Comparison of ENCODE assay signal across 1 cellular context in the genomic region with DNA sequence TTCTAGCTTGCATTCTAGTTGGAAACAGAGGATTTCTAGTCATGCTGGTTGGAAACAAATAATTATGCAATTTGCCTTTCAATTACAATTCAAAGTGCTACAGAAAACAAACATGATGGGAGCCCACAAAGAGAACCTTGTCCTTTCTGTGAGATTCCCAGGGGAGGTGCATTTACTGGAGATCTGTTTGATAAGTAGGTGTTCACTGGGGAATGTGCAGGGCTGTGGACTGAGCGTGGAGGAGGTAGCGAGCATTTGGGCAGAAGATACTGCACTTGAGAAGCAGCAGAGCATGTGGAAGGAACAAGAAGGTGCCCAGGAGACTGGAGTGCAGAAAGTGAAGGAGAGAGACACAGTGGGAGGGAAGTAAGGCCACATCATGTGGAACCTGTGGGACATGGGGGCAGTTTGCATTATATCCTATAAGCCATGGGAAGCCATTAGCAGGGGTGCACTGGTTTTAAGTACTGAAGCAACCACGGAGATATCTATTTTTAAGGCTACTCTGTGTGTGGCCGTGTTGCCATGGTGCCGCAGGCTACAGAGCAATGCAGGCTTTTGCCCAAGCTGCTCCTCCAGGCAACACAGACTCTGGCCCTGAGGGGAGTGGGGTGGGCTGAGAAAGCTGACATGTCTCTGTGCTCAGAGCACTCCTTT.
TF ChIP-seq lines count a peak whose summit lies in the region.

No MANE protein-coding gene starts in this region.

TF ChIP-seq in HepG2, 621 proteins besides CTCF, POLR2A, EP300 and RAD21 (continued from another document and continues in another):
- TF ChIP-seq, protein P1, sequence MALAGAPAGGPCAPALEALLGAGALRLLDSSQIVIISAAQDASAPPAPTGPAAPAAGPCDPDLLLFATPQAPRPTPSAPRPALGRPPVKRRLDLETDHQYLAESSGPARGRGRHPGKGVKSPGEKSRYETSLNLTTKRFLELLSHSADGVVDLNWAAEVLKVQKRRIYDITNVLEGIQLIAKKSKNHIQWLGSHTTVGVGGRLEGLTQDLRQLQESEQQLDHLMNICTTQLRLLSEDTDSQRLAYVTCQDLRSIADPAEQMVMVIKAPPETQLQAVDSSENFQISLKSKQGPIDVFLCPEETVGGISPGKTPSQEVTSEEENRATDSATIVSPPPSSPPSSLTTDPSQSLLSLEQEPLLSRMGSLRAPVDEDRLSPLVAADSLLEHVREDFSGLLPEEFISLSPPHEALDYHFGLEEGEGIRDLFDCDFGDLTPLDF (CRISPR knock-in tag; IDR thresholded peaks at IDR 0.05), result no peak
- TF ChIP-seq, protein P2, sequence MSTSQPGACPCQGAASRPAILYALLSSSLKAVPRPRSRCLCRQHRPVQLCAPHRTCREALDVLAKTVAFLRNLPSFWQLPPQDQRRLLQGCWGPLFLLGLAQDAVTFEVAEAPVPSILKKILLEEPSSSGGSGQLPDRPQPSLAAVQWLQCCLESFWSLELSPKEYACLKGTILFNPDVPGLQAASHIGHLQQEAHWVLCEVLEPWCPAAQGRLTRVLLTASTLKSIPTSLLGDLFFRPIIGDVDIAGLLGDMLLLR (CRISPR knock-in tag; IDR thresholded peaks at IDR 0.05), result no peak
- TF ChIP-seq, protein P3, sequence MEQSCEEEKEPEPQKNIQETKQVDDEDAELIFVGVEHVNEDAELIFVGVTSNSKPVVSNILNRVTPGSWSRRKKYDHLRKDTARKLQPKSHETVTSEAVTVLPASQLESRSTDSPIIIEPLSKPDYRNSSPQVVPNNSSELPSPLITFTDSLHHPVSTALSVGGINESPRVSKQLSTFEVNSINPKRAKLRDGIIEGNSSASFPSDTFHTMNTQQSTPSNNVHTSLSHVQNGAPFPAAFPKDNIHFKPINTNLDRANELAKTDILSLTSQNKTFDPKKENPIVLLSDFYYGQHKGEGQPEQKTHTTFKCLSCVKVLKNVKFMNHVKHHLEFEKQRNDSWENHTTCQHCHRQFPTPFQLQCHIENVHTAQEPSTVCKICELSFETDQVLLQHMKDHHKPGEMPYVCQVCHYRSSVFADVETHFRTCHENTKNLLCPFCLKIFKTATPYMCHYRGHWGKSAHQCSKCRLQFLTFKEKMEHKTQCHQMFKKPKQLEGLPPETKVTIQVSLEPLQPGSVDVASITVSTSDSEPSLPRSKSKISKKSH (CRISPR knock-in tag; IDR thresholded peaks at IDR 0.05; ENCODE audit: borderline replicate concordance), result no peak
- TF ChIP-seq ZNF12 (CRISPR knock-in tag; IDR thresholded peaks at IDR 0.05) (no peak), POLR2G (IDR thresholded peaks at IDR 0.05; ENCODE audit: low read depth, low read length) (peak; percentile 71), DMAP1 (CRISPR knock-in tag; IDR thresholded peaks at IDR 0.05) (peak; percentile 67), ZMYM2 (CRISPR knock-in tag; IDR thresholded peaks at IDR 0.05) (0 out of 2 replicates have a peak, but pooled peaks have one; percentile 58), ZBTB21 (CRISPR knock-in tag; IDR thresholded peaks at IDR 0.05) (no peak), EEA1 (CRISPR knock-in tag; IDR thresholded peaks at IDR 0.05; ENCODE audit: borderline replicate concordance) (no peak), CEBPG (CRISPR knock-in tag; IDR thresholded peaks at IDR 0.05) (peak; percentile 94), U2AF2 (IDR thresholded peaks at IDR 0.05; ENCODE audit: low read depth, low read length) (no peak), NFIC (IDR thresholded peaks at IDR 0.05; ENCODE audit: low read length) (0 out of 2 replicates have a peak, but pooled peaks have one; percentile 75), HNRNPL (IDR thresholded peaks at IDR 0.05; ENCODE audit: low read depth, low read length) (no peak), HMG20A (CRISPR knock-in tag; IDR thresholded peaks at IDR 0.05; ENCODE audit: borderline replicate concordance) (peak; percentile 73; the same call in 1 of the 2 replicates), AKAP8 (CRISPR knock-in tag; IDR thresholded peaks at IDR 0.05) (no peak), CHD2 (IDR thresholded peaks at IDR 0.05; ENCODE audit: low read depth, low read length) (no peak), ZNF232 (CRISPR knock-in tag; IDR thresholded peaks at IDR 0.05; ENCODE audit: borderline replicate concordance) (no peak), ZNF557 (CRISPR knock-in tag; IDR thresholded peaks at IDR 0.05) (no peak), HNF4G (IDR thresholded peaks at IDR 0.05; ENCODE audit: borderline replicate concordance, low read depth, low read length) (peak; percentile 77; the same call in 1 of the 2 replicates), HNF4G (CRISPR knock-in tag; IDR thresholded peaks at IDR 0.05; ENCODE audit: borderline replicate concordance, low read depth) (no peak; the same call in 1 of the 2 replicates), IRF2 (CRISPR knock-in tag; IDR thresholded peaks at IDR 0.05) (peak; percentile 29; the same call in 1 of the 2 replicates), CENPX (CRISPR knock-in tag; IDR thresholded peaks at IDR 0.05) (no peak), ZSCAN30 (CRISPR knock-in tag; IDR thresholded peaks at IDR 0.05) (no peak), ZNF546 (CRISPR knock-in tag; conservative IDR thresholded peaks at IDR 0.05) (no peak), CCDC6 (CRISPR knock-in tag; IDR thresholded peaks at IDR 0.05) (0 out of 2 replicates have a peak, but pooled peaks have one; percentile 50), ZNF614 (CRISPR knock-in tag; IDR thresholded peaks at IDR 0.05; ENCODE audit: borderline replicate concordance) (peak; percentile 72; the same call in 1 of the 2 replicates), GATAD2A (CRISPR knock-in tag; IDR thresholded peaks at IDR 0.05) (peak; percentile 95), TOPORS (CRISPR knock-in tag; IDR thresholded peaks at IDR 0.05) (no peak), HOXA9 (CRISPR knock-in tag; IDR thresholded peaks at IDR 0.05; ENCODE audit: borderline replicate concordance) (no peak), ZNF766 (CRISPR knock-in tag; IDR thresholded peaks at IDR 0.05; ENCODE audit: borderline replicate concordance) (no peak), ZNF543 (CRISPR knock-in tag; IDR thresholded peaks at IDR 0.05) (no peak; the same call in 1 of the 2 replicates), ZKSCAN8 (CRISPR knock-in tag; IDR thresholded peaks at IDR 0.05; ENCODE audit: borderline replicate concordance) (peak; percentile 83; the same call in 1 of the 2 replicates), STAT5B (CRISPR knock-in tag; IDR thresholded peaks at IDR 0.05) (no peak), ZNF501 (CRISPR knock-in tag; IDR thresholded peaks at IDR 0.05) (peak; percentile 71; the same call in 1 of the 2 replicates), SCMH1 (CRISPR knock-in tag; IDR thresholded peaks at IDR 0.05; ENCODE audit: borderline replicate concordance) (no peak)
- TF ChIP-seq, protein P4, sequence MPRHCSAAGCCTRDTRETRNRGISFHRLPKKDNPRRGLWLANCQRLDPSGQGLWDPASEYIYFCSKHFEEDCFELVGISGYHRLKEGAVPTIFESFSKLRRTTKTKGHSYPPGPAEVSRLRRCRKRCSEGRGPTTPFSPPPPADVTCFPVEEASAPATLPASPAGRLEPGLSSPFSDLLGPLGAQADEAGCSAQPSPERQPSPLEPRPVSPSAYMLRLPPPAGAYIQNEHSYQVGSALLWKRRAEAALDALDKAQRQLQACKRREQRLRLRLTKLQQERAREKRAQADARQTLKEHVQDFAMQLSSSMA (CRISPR knock-in tag; IDR thresholded peaks at IDR 0.05), result no peak
- TF ChIP-seq, protein P5, sequence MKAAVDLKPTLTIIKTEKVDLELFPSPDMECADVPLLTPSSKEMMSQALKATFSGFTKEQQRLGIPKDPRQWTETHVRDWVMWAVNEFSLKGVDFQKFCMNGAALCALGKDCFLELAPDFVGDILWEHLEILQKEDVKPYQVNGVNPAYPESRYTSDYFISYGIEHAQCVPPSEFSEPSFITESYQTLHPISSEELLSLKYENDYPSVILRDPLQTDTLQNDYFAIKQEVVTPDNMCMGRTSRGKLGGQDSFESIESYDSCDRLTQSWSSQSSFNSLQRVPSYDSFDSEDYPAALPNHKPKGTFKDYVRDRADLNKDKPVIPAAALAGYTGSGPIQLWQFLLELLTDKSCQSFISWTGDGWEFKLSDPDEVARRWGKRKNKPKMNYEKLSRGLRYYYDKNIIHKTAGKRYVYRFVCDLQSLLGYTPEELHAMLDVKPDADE (CRISPR knock-in tag; IDR thresholded peaks at IDR 0.05), result no peak
- TF ChIP-seq, protein P6, sequence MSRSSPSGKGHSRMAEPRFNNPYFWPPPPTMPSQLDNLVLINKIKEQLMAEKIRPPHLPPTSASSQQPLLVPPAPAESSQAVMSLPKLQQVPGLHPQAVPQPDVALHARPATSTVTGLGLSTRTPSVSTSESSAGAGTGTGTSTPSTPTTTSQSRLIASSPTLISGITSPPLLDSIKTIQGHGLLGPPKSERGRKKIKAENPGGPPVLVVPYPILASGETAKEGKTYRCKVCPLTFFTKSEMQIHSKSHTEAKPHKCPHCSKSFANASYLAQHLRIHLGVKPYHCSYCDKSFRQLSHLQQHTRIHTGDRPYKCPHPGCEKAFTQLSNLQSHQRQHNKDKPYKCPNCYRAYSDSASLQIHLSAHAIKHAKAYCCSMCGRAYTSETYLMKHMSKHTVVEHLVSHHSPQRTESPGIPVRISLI (CRISPR knock-in tag; IDR thresholded peaks at IDR 0.05; ENCODE audit: borderline replicate concordance), result no peak
- TF ChIP-seq, protein P7, sequence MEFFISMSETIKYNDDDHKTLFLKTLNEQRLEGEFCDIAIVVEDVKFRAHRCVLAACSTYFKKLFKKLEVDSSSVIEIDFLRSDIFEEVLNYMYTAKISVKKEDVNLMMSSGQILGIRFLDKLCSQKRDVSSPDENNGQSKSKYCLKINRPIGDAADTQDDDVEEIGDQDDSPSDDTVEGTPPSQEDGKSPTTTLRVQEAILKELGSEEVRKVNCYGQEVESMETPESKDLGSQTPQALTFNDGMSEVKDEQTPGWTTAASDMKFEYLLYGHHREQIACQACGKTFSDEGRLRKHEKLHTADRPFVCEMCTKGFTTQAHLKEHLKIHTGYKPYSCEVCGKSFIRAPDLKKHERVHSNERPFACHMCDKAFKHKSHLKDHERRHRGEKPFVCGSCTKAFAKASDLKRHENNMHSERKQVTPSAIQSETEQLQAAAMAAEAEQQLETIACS (CRISPR knock-in tag; IDR thresholded peaks at IDR 0.05), result no peak
- TF ChIP-seq, protein P8, sequence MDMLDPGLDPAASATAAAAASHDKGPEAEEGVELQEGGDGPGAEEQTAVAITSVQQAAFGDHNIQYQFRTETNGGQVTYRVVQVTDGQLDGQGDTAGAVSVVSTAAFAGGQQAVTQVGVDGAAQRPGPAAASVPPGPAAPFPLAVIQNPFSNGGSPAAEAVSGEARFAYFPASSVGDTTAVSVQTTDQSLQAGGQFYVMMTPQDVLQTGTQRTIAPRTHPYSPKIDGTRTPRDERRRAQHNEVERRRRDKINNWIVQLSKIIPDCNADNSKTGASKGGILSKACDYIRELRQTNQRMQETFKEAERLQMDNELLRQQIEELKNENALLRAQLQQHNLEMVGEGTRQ (IDR thresholded peaks at IDR 0.05; ENCODE audit: low read depth, low read length), result no peak
- TF ChIP-seq, protein P8 (CRISPR knock-in tag; IDR thresholded peaks at IDR 0.05; ENCODE audit: borderline replicate concordance), result no peak
- TF ChIP-seq, protein P9, sequence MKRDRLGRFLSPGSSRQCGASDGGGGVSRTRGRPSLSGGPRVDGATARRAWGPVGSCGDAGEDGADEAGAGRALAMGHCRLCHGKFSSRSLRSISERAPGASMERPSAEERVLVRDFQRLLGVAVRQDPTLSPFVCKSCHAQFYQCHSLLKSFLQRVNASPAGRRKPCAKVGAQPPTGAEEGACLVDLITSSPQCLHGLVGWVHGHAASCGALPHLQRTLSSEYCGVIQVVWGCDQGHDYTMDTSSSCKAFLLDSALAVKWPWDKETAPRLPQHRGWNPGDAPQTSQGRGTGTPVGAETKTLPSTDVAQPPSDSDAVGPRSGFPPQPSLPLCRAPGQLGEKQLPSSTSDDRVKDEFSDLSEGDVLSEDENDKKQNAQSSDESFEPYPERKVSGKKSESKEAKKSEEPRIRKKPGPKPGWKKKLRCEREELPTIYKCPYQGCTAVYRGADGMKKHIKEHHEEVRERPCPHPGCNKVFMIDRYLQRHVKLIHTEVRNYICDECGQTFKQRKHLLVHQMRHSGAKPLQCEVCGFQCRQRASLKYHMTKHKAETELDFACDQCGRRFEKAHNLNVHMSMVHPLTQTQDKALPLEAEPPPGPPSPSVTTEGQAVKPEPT (CRISPR knock-in tag; IDR thresholded peaks at IDR 0.05; ENCODE audit: low read depth), result no peak; the same call in 1 of the 2 replicates
- TF ChIP-seq, protein P10, sequence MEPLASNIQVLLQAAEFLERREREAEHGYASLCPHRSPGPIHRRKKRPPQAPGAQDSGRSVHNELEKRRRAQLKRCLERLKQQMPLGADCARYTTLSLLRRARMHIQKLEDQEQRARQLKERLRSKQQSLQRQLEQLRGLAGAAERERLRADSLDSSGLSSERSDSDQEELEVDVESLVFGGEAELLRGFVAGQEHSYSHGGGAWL (CRISPR knock-in tag; IDR thresholded peaks at IDR 0.05), result no peak
- TF ChIP-seq, protein P11, sequence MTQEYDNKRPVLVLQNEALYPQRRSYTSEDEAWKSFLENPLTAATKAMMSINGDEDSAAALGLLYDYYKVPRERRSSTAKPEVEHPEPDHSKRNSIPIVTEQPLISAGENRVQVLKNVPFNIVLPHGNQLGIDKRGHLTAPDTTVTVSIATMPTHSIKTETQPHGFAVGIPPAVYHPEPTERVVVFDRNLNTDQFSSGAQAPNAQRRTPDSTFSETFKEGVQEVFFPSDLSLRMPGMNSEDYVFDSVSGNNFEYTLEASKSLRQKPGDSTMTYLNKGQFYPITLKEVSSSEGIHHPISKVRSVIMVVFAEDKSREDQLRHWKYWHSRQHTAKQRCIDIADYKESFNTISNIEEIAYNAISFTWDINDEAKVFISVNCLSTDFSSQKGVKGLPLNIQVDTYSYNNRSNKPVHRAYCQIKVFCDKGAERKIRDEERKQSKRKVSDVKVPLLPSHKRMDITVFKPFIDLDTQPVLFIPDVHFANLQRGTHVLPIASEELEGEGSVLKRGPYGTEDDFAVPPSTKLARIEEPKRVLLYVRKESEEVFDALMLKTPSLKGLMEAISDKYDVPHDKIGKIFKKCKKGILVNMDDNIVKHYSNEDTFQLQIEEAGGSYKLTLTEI (CRISPR knock-in tag; conservative IDR thresholded peaks at IDR 0.05), result no peak
- TF ChIP-seq, protein P12, sequence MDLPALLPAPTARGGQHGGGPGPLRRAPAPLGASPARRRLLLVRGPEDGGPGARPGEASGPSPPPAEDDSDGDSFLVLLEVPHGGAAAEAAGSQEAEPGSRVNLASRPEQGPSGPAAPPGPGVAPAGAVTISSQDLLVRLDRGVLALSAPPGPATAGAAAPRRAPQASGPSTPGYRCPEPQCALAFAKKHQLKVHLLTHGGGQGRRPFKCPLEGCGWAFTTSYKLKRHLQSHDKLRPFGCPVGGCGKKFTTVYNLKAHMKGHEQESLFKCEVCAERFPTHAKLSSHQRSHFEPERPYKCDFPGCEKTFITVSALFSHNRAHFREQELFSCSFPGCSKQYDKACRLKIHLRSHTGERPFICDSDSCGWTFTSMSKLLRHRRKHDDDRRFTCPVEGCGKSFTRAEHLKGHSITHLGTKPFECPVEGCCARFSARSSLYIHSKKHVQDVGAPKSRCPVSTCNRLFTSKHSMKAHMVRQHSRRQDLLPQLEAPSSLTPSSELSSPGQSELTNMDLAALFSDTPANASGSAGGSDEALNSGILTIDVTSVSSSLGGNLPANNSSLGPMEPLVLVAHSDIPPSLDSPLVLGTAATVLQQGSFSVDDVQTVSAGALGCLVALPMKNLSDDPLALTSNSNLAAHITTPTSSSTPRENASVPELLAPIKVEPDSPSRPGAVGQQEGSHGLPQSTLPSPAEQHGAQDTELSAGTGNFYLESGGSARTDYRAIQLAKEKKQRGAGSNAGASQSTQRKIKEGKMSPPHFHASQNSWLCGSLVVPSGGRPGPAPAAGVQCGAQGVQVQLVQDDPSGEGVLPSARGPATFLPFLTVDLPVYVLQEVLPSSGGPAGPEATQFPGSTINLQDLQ (CRISPR knock-in tag; IDR thresholded peaks at IDR 0.05), result no peak
